15 cellular contexts compared by ENCODE assay signal in the genomic region with DNA sequence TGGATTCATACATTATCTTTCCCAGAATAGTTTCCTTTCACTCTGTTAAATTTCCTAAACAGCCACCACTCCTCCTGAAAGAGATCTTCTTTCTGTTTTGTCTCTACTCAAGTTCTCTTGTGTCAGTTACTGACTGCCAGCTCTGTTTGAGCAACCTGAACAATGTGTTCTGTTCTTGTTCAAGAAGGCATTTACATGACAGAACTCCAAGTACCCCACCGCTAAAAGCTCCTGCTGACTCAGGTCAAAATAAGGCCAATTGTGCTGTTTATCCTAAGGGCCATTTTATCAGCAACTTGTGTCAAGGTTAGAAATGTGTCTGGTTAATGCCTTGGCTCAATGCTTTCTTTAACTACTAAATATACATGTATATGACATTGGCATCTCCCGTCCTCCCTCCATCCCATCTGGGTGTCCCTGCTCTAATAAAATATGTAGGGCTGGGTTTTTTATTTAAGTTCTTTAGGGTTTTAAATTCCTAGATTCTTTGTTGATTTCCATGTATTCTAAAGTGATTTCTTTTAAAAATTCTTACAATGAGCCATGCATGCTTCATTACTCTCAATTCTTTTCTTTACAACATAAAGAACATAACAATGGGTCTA.
A peak's percentile ranks its signal among the peaks of the same experiment; 100 is the strongest.
DNase-seq lines count a peak whose midpoint lies in the region; ATAC-seq and TF ChIP-seq lines count a peak whose summit lies in the region.
"Had no signal": no experiment of that assay in that cellular context is flagged by ENCODE, and none has a peak within 500 bp of the region (broad histone marks: within the 10 kb centered on the region; RNA-seq: fewer than 3 reads in every experiment).

No MANE protein-coding gene starts in this region.

- intact Hi-C loops in MCF 10A (cut with micrococcal nuclease) (no loop called here), mammary epithelial cell (cut with micrococcal nuclease) (no loop called here)

- TF ChIP-seq CTCF in MCF 10A (IDR thresholded peaks at IDR 0.05; ENCODE audit: unreplicated experiment), result no peak
- TF ChIP-seq CTCF in mammary epithelial cell (conservative IDR thresholded peaks at IDR 0.05 in 1 of 2, IDR thresholded peaks at IDR 0.05 in 1 of 2; ENCODE audit: extremely low read depth in 1 of 2, insufficient read depth in 1 of 2, low read depth in 1 of 2, low read length in 2 of 2), result no peak
- TF ChIP-seq CTCF in hepatocyte (IDR thresholded peaks at IDR 0.05; ENCODE audit: poor library complexity), result no peak

- no peak overlapping the region for H4K91ac ChIP-seq in trophoblast cell (ENCODE audit: low read depth, low read length)

- H3K4me2 ChIP-seq in mammary epithelial cell (ENCODE audit: insufficient read depth, low read depth, low read length) (no peak overlapping the region), hepatocyte (peak overlapping the region; percentile 51), trophoblast cell (ENCODE audit: low read length) (peak overlapping the region; percentile 4), Karpas-422 (ENCODE audit: low read depth, low read length, poor library complexity, severe bottlenecking) (no peak overlapping the region)

- no peak overlapping the region for H3K14ac ChIP-seq in trophoblast cell (ENCODE audit: low read length)

- H3K27me3 Mint-ChIP-seq in MCF 10A (ENCODE audit: insufficient read depth, unreplicated experiment), result no peaks in the 10 kb centered on the region
- H3K27me3 Mint-ChIP-seq: activated CD4-positive, alpha-beta memory T cell treated with anti-CD3 and anti-CD28 coated beads, Interleukin-2, amount 10 ng/mL, durations not matched to agents 7 days and 5 days had no signal

- BruUV-seq in MCF 10A (replicated peaks; lab: Mats Ljungman, UMichigan), result no TSS peak
- no TSS peak for BruUV-seq in mammary epithelial cell (replicated peaks; lab: Mats Ljungman, UMichigan)

- H4K20me1 ChIP-seq in mammary epithelial cell (ENCODE audit: insufficient read depth, low read length), result no peaks in the 10 kb centered on the region
- no peaks in the 10 kb centered on the region for H4K20me1 ChIP-seq in hepatocyte (ENCODE audit: insufficient read depth, poor library complexity, severe bottlenecking)
- H4K20me1 ChIP-seq in Karpas-422 (ENCODE audit: insufficient read depth, low read depth, low read length), result no peaks in the 10 kb centered on the region

- H3K9me3 ChIP-seq in mammary epithelial cell (replicated peaks; ENCODE audit: insufficient read depth, low read length), result no peaks in the 10 kb centered on the region
- H3K9me3 ChIP-seq in hepatocyte (ENCODE audit: low read depth), result peaks cover 6% of the 10 kb centered on the region
- H3K9me3 ChIP-seq in trophoblast cell (ENCODE audit: insufficient read depth, low read depth, low read length), result no peaks in the 10 kb centered on the region
- no peaks in the 10 kb centered on the region for H3K9me3 ChIP-seq in Karpas-422 (ENCODE audit: low read length)

- H3K36me3 ChIP-seq in mammary epithelial cell (ENCODE audit: insufficient read depth, low read length), result no peaks in the 10 kb centered on the region
- no peaks in the 10 kb centered on the region for H3K36me3 ChIP-seq in hepatocyte (replicated peaks; ENCODE audit: insufficient read depth, low read depth)
- H3K36me3 ChIP-seq in trophoblast cell (ENCODE audit: control insufficient read depth in 1 of 2, insufficient read depth in 2 of 2, low read length in 2 of 2), result no peaks in the 10 kb centered on the region
- no peaks in the 10 kb centered on the region for H3K36me3 ChIP-seq in Karpas-422 (ENCODE audit: insufficient read depth, low read length)
- H3K36me3 ChIP-seq: Peyer's patch had no signal

- POLR2A ChIA-PET in MCF 10A (lab: Yijun Ruan, JAX), result interaction anchor here (0.6 kb wide), 1 partner anchor 664 kb away, joined by 3 read pairs; no protein-coding TSS in a partner anchor

- in situ Hi-C loops in mammary epithelial cell (cut with MboI; ENCODE audit: low sequenced_read_pairs in 2 of 2), result no loop called here

- H3K9me2 ChIP-seq in hepatocyte (replicated peaks; ENCODE audit: insufficient read depth) (no peaks in the 10 kb centered on the region), Karpas-422 (replicated peaks; ENCODE audit: insufficient read depth, low read length) (no peaks in the 10 kb centered on the region)

- H3K9me3 Mint-ChIP-seq in MCF 10A (ENCODE audit: unreplicated experiment), result peaks cover 9% of the 10 kb centered on the region

- no peak overlapping the region for H3K23ac ChIP-seq in trophoblast cell (ENCODE audit: low read length)

- H2BK12ac ChIP-seq in trophoblast cell (ENCODE audit: low read length), result no peak overlapping the region

- dilution Hi-C loops in mammary epithelial cell (cut with HindIII; ENCODE audit: low sequenced_read_pairs), result no loop called here

- CTCF ChIA-PET in MCF 10A (lab: Yijun Ruan, JAX) (no interaction called here), mammary epithelial cell (lab: Charles Lee; ENCODE audit: low non-redundant PET) (no interaction called here)

- no peak overlapping the region for H2BK120ac ChIP-seq in trophoblast cell (ENCODE audit: insufficient read depth, low read length, poor library complexity)

- no peak overlapping the region for H2BK5ac ChIP-seq in trophoblast cell (ENCODE audit: low read depth, low read length, poor library complexity)

- H3K79me2 ChIP-seq in mammary epithelial cell (ENCODE audit: insufficient read depth, low read length) (no peaks in the 10 kb centered on the region), hepatocyte (no peaks in the 10 kb centered on the region), trophoblast cell (ENCODE audit: control insufficient read depth, insufficient read depth, low read length, poor library complexity) (no peaks in the 10 kb centered on the region), Karpas-422 (ENCODE audit: low read length) (no peaks in the 10 kb centered on the region)

- H3K4ac ChIP-seq in trophoblast cell (ENCODE audit: low read depth, low read length), result no peak overlapping the region

- H2AFZ ChIP-seq in mammary epithelial cell (ENCODE audit: low read depth, low read length) (no peak overlapping the region), hepatocyte (no peak overlapping the region), trophoblast cell (ENCODE audit: insufficient read depth, low read length, poor library complexity) (no peak overlapping the region), Karpas-422 (ENCODE audit: low read length) (no peak overlapping the region)
- H2AFZ ChIP-seq: GM23248 had no signal

- DNase-seq in MCF 10A (ENCODE audit: unreplicated experiment) (no peak), mammary epithelial cell (no peak), hepatocyte (ENCODE audit: low spot score) (peak; percentile 30), trophoblast cell (no peak), NOMO-1 treated with DMSO at 0.1 percent for 48 hours (lab: John Stamatoyannopoulos, UW; ENCODE audit: unreplicated experiment) (no peak), Karpas-422 (no peak), GM03348 (ENCODE audit: low spot score) (no peak)
- DNase-seq: activated CD4-positive, alpha-beta memory T cell treated with anti-CD3 and anti-CD28 coated beads, Interleukin-2, amount 10 ng/mL, durations not matched to agents 7 days and 5 days; DMS79 treated with DMSO at 0.1 percent for 48 hours; GM23248; kidney glomerular epithelial cell; NCI-H2081; NCI-H774; Peyer's patch had no signal

- no peak overlapping the region for H3K27ac Mint-ChIP-seq in MCF 10A (ENCODE audit: low read depth, unreplicated experiment)
- H3K27ac Mint-ChIP-seq: activated CD4-positive, alpha-beta memory T cell treated with anti-CD3 and anti-CD28 coated beads, Interleukin-2, amount 10 ng/mL, durations not matched to agents 7 days and 5 days had no signal

- H3K9ac ChIP-seq in mammary epithelial cell (ENCODE audit: insufficient read depth, low read length) (no peak overlapping the region), trophoblast cell (ENCODE audit: low read length) (no peak overlapping the region), Karpas-422 (ENCODE audit: low read length) (no peak overlapping the region)
- H3K9ac ChIP-seq: GM23248 had no signal

- peak overlapping the region; percentile 12 for H3K4me3 Mint-ChIP-seq in MCF 10A (ENCODE audit: unreplicated experiment)
- H3K4me3 Mint-ChIP-seq: activated CD4-positive, alpha-beta memory T cell treated with anti-CD3 and anti-CD28 coated beads, Interleukin-2, amount 10 ng/mL, durations not matched to agents 7 days and 5 days had no signal

- H3K27me3 ChIP-seq in mammary epithelial cell (ENCODE audit: insufficient read depth, low read length) (no peaks in the 10 kb centered on the region), hepatocyte (no peaks in the 10 kb centered on the region), trophoblast cell (ENCODE audit: insufficient read depth, low read length) (no peaks in the 10 kb centered on the region), Karpas-422 (ENCODE audit: low read length) (no peaks in the 10 kb centered on the region)
- H3K27me3 ChIP-seq: Peyer's patch had no signal

- no peak overlapping the region for H4K8ac ChIP-seq in trophoblast cell (ENCODE audit: low read depth, low read length)

- H3K36me3 Mint-ChIP-seq in MCF 10A (ENCODE audit: insufficient read depth, unreplicated experiment), result no peaks in the 10 kb centered on the region

- H3K4me1 Mint-ChIP-seq in MCF 10A (ENCODE audit: insufficient read depth, unreplicated experiment), result no peaks in the 10 kb centered on the region
- H3K4me1 Mint-ChIP-seq: activated CD4-positive, alpha-beta memory T cell treated with anti-CD3 and anti-CD28 coated beads, Interleukin-2, amount 10 ng/mL, durations not matched to agents 7 days and 5 days had no signal

- no peak overlapping the region for H4K12ac ChIP-seq in trophoblast cell (ENCODE audit: low read depth, low read length)

- no peak for ATAC-seq in HG03354 (IDR thresholded peaks at IDR 0.05; ENCODE audit: poor library complexity, severe bottlenecking, unreplicated experiment)

- H2AK5ac ChIP-seq in trophoblast cell (ENCODE audit: low read length), result no peak overlapping the region

- no peaks in the 10 kb centered on the region for H3K4me1 ChIP-seq in mammary epithelial cell (ENCODE audit: insufficient read depth, low read length)
- H3K4me1 ChIP-seq in hepatocyte (ENCODE audit: insufficient read depth), result no peaks in the 10 kb centered on the region
- peaks cover 0 to 3% of the 10 kb centered on the region in 2 experiments for H3K4me1 ChIP-seq in trophoblast cell (ENCODE audit: control insufficient read depth in 1 of 2, insufficient read depth in 2 of 2, low read length in 2 of 2)
- H3K4me1 ChIP-seq in Karpas-422 (ENCODE audit: low read length), result no peaks in the 10 kb centered on the region
- H3K4me1 ChIP-seq: Peyer's patch had no signal

- WGBS in mammary epithelial cell (ENCODE audit: low coverage, missing lambda C conversion rate), result 39% methylated on average over 2 of the region's 2 CpGs
- WGBS in hepatocyte (ENCODE audit: low lambda C conversion rate, missing lambda C conversion rate), result 21% methylated on average over 2 of the region's 2 CpGs
- WGBS in trophoblast cell (ENCODE audit: extremely low coverage, insufficient coverage, insufficient read length), result no CpG with 5 or more reads among the region's 2 CpGs

- no peak overlapping the region for H3K27ac ChIP-seq in mammary epithelial cell (ENCODE audit: insufficient read depth, low read depth, low read length)
- H3K27ac ChIP-seq in hepatocyte, result peak overlapping the region; percentile 37
- H3K27ac ChIP-seq in trophoblast cell (ENCODE audit: low read depth, low read length), result peak overlapping the region; percentile 87
- H3K27ac ChIP-seq in Karpas-422 (ENCODE audit: low read length), result no peak overlapping the region
- H3K27ac ChIP-seq: GM23248 had no signal

- no peak overlapping the region for H3K4me3 ChIP-seq in mammary epithelial cell (replicated peaks in 1 of 3; ENCODE audit: insufficient read depth in 1 of 3, low read depth in 2 of 3, low read length in 3 of 3)
- H3K4me3 ChIP-seq in hepatocyte, result no peak overlapping the region
- H3K4me3 ChIP-seq in trophoblast cell (ENCODE audit: low read depth, low read length), result no peak overlapping the region
- H3K4me3 ChIP-seq in Karpas-422 (ENCODE audit: low read length), result no peak overlapping the region
- H3K4me3 ChIP-seq: GM23248, Peyer's patch had no signal

- peaks cover 2% of the 10 kb centered on the region for H3K79me1 ChIP-seq in trophoblast cell (ENCODE audit: low read length)

- no peak overlapping the region for H3K18ac ChIP-seq in trophoblast cell (ENCODE audit: low read length)

Comparison
In these comparisons a context has a peak if more than half of its experiments do, and no peak if none do; other contexts are left out.
1. H3K27ac ChIP-seq: peak in hepatocyte (single experiment) and trophoblast cell (single experiment); none in mammary epithelial cell (single experiment) and Karpas-422 (single experiment).
2. H3K4me2 ChIP-seq: peak in hepatocyte (single experiment) and trophoblast cell (single experiment); none in mammary epithelial cell (single experiment) and Karpas-422 (single experiment).